Comparison of ENCODE assay signal across 34 cellular contexts in genomic region chr5:27137329-27137728, GRCh38.
"Had no signal": no experiment of that assay in that cellular context is flagged by ENCODE, and none has a peak within 500 bp of the region (broad histone marks: within the 10 kb centered on the region; RNA-seq: fewer than 3 reads in every experiment).

No MANE protein-coding gene starts in this region.

- ATAC-seq: activated CD4-positive, CD25-positive, alpha-beta regulatory T cell treated with anti-CD3 and anti-CD28 coated beads, Interleukin-2, amount 50 U/mL, for 24 hours; activated CD8-positive, alpha-beta memory T cell treated with anti-CD3 and anti-CD28 coated beads, Interleukin-2, amount 10 ng/mL, durations not matched to agents 7 days and 5 days; activated CD8-positive, alpha-beta T cell treated with anti-CD3 and anti-CD28 coated beads for 36 hours; body of pancreas; effector memory CD8-positive, alpha-beta T cell; foreskin keratinocyte; gastrocnemius medialis; heart left ventricle; T-helper 17 cell had no signal

- H3K27me3 Mint-ChIP-seq: activated B cell treated with CpG ODN at 0.5 μM for 24 hours; activated CD8-positive, alpha-beta memory T cell treated with anti-CD3 and anti-CD28 coated beads, Interleukin-2, amount 10 ng/mL, durations not matched to agents 7 days and 5 days; activated CD8-positive, alpha-beta T cell treated with anti-CD3 and anti-CD28 coated beads for 36 hours; activated naive CD8-positive, alpha-beta T cell; effector memory CD8-positive, alpha-beta T cell; T-helper 17 cell had no signal

- H3K27ac Mint-ChIP-seq: activated B cell treated with CpG ODN at 0.5 μM for 24 hours; activated CD8-positive, alpha-beta memory T cell treated with anti-CD3 and anti-CD28 coated beads, Interleukin-2, amount 10 ng/mL, durations not matched to agents 7 days and 5 days; activated CD8-positive, alpha-beta T cell treated with anti-CD3 and anti-CD28 coated beads for 36 hours; activated naive CD8-positive, alpha-beta T cell; activated T-helper 1 cell treated with anti-CD3 and anti-CD28 coated beads, Interleukin-12 subunit alpha, Interleukin-12 subunit beta, Interleukin-2, Interleukin-4 antibody, amounts not matched to agents 30 ng/mL and 10 ng/mL and 1 ng/mL, durations not matched to agents 14 hours and 24 hours and 36 hours; effector memory CD8-positive, alpha-beta T cell; T-helper 17 cell; T-helper 2 cell treated with Interferon-gamma antibody and Interleukin-4, amounts not matched to agents 5 μg/mL and 100 μg/mL, for 36 hours had no signal

- H3K4me3 Mint-ChIP-seq: activated B cell treated with CpG ODN at 0.5 μM for 24 hours; activated CD8-positive, alpha-beta memory T cell treated with anti-CD3 and anti-CD28 coated beads, Interleukin-2, amount 10 ng/mL, durations not matched to agents 7 days and 5 days; activated CD8-positive, alpha-beta T cell treated with anti-CD3 and anti-CD28 coated beads for 36 hours; activated naive CD8-positive, alpha-beta T cell; activated T-helper 1 cell treated with anti-CD3 and anti-CD28 coated beads, Interleukin-12 subunit alpha, Interleukin-12 subunit beta, Interleukin-2, Interleukin-4 antibody, amounts not matched to agents 30 ng/mL and 10 ng/mL and 1 ng/mL, durations not matched to agents 14 hours and 24 hours and 36 hours; effector memory CD8-positive, alpha-beta T cell; T-helper 17 cell; T-helper 2 cell treated with Interferon-gamma antibody and Interleukin-4, amounts not matched to agents 5 μg/mL and 100 μg/mL, for 36 hours had no signal

- FAIRE-seq: colon had no signal

- H3K36me3 Mint-ChIP-seq: activated CD8-positive, alpha-beta memory T cell treated with anti-CD3 and anti-CD28 coated beads, Interleukin-2, amount 10 ng/mL, durations not matched to agents 7 days and 5 days; activated naive CD8-positive, alpha-beta T cell had no signal

- H3K4me1 Mint-ChIP-seq: activated B cell treated with CpG ODN at 0.5 μM for 24 hours; activated CD8-positive, alpha-beta memory T cell treated with anti-CD3 and anti-CD28 coated beads, Interleukin-2, amount 10 ng/mL, durations not matched to agents 7 days and 5 days; T-helper 17 cell had no signal

- DNase-seq: activated B cell treated with CpG ODN at 0.5 μM for 24 hours; activated CD4-positive, alpha-beta T cell treated with anti-CD3 and anti-CD28 coated beads for 48 hours; activated CD4-positive, alpha-beta T cell treated with anti-CD3 and anti-CD28 coated beads, Interleukin-2, amount 50 U/mL, for 1 hour; activated CD4-positive, alpha-beta T cell treated with anti-CD3 and anti-CD28 coated beads, Interleukin-2, amount 50 U/mL, for 48 hours; activated CD8-positive, alpha-beta memory T cell treated with anti-CD3 and anti-CD28 coated beads, Interleukin-2, amount 10 ng/mL, durations not matched to agents 7 days and 5 days; activated CD8-positive, alpha-beta memory T cell treated with anti-CD3 and anti-CD28 coated beads, Interleukin-2, amount 50 U/mL, for 4 hours; activated CD8-positive, alpha-beta T cell treated with anti-CD3 and anti-CD28 coated beads for 36 hours; activated gamma-delta T cell; activated naive CD4-positive, alpha-beta T cell treated with anti-CD3 and anti-CD28 coated beads, Interleukin-2, amount 50 U/mL, for 16 hours; activated naive CD4-positive, alpha-beta T cell treated with Interleukin-2 at 50 U/mL for 16 hours; activated T-cell treated with anti-CD3 and anti-CD28 coated beads, Interleukin-2, amount 50 U/mL, for 1 hour; activated T-cell treated with anti-CD3 and anti-CD28 coated beads, Interleukin-2, amount 50 U/mL, for 48 hours; amygdala; aorta; body of pancreas; caudate nucleus; cortex of kidney; dermis blood vessel endothelial cell; effector CD4-positive, alpha-beta T cell; effector memory CD8-positive, alpha-beta T cell; erythroblast; foreskin keratinocyte; gastrocnemius medialis; glutamatergic neuron; heart left ventricle; T-helper 1 cell; T-helper 17 cell; T1000; WERI-Rb-1 had no signal
